29 cellular contexts compared by ENCODE assay signal in genomic region chr7:31236868-31237267, GRCh38.
"Had no signal": no experiment of that assay in that cellular context is flagged by ENCODE, and none has a peak within 500 bp of the region (broad histone marks: within the 10 kb centered on the region; RNA-seq: fewer than 3 reads in every experiment).

No MANE protein-coding gene starts in this region.

- FAIRE-seq: colon, endometrium, endothelial cell of umbilical vein, frontal cortex had no signal

- H3K27ac ChIP-seq: colonic mucosa, coronary artery, dorsolateral prefrontal cortex, epithelial cell of prostate, esophagus muscularis mucosa, esophagus squamous epithelium, foreskin keratinocyte, gastrocnemius medialis, gastroesophageal sphincter, heart left ventricle, heart right ventricle had no signal

- DNase-seq: colonic mucosa; cortex of kidney; dermis blood vessel endothelial cell; dorsolateral prefrontal cortex; effector CD4-positive, alpha-beta T cell; effector CD8-positive, alpha-beta T cell; effector memory CD4-positive, alpha-beta T cell; effector memory CD8-positive, alpha-beta T cell; endodermal cell; erythroblast; esophagus squamous epithelium; foreskin fibroblast; foreskin keratinocyte; foreskin melanocyte; gastrocnemius medialis; glutamatergic neuron; head of caudate nucleus; heart left ventricle; heart right ventricle had no signal

- H3K9me3 Mint-ChIP-seq: dendritic cell treated with granulocyte-macrophage colony-stimulating factor and Interleukin-4, amounts not matched to agents 40 ng/mL and 50 ng/mL, for 4 days; endodermal cell had no signal

- H3K4me1 ChIP-seq: colonic mucosa, esophagus muscularis mucosa, esophagus squamous epithelium, foreskin keratinocyte, gastrocnemius medialis, gastroesophageal sphincter, heart left ventricle, heart right ventricle had no signal

- H3K9me3 ChIP-seq: colonic mucosa, esophagus muscularis mucosa, esophagus squamous epithelium, gastrocnemius medialis, gastroesophageal sphincter, heart left ventricle, heart right ventricle had no signal

- ATAC-seq: effector memory CD8-positive, alpha-beta T cell; esophagus mucosa; foreskin keratinocyte; gastrocnemius medialis; gastroesophageal sphincter; heart left ventricle; heart right ventricle had no signal

- H3K4me3 Mint-ChIP-seq: dendritic cell treated with granulocyte-macrophage colony-stimulating factor and Interleukin-4, amounts not matched to agents 40 ng/mL and 50 ng/mL, for 4 days; effector memory CD8-positive, alpha-beta T cell; endodermal cell had no signal

- H3K4me3 ChIP-seq: colonic mucosa, coronary artery, dorsolateral prefrontal cortex, esophagus muscularis mucosa, esophagus squamous epithelium, gastrocnemius medialis, gastroesophageal sphincter, heart left ventricle, heart right ventricle had no signal

- H3K36me3 ChIP-seq: colonic mucosa, esophagus muscularis mucosa, esophagus squamous epithelium, gastrocnemius medialis, gastroesophageal sphincter, heart left ventricle, heart right ventricle had no signal

- H3K27me3 ChIP-seq: colonic mucosa, esophagus muscularis mucosa, esophagus squamous epithelium, gastrocnemius medialis, gastroesophageal sphincter had no signal

- H3K27me3 Mint-ChIP-seq: dendritic cell treated with granulocyte-macrophage colony-stimulating factor and Interleukin-4, amounts not matched to agents 40 ng/mL and 50 ng/mL, for 4 days; effector memory CD8-positive, alpha-beta T cell had no signal

- H3K27ac Mint-ChIP-seq: dendritic cell treated with granulocyte-macrophage colony-stimulating factor and Interleukin-4, amounts not matched to agents 40 ng/mL and 50 ng/mL, for 4 days; effector memory CD8-positive, alpha-beta T cell; endodermal cell had no signal
